Comparison of ENCODE assay signal across 22 cellular contexts in genomic region chr22:44203203-44203602, GRCh38. TPM values are rescaled to one million over a fixed set of nuclear protein-coding genes. Genes with fewer than 3 reads are reported as not detected.
"Had no signal": no experiment of that assay in that cellular context is flagged by ENCODE, and none has a peak within 500 bp of the region (broad histone marks: within the 10 kb centered on the region; RNA-seq: fewer than 3 reads in every experiment).

No MANE protein-coding gene starts in this region.

- DNase-seq: cortex of kidney; kidney; natural killer cell; right lobe of liver; stimulated activated CD4-positive, alpha-beta T cell treated with anti-CD3 and anti-CD28 coated beads, Interleukin-12 subunit alpha, Interleukin-12 subunit beta, amount 100 ng/mL, for 4 hours; stimulated activated CD4-positive, alpha-beta T cell treated with anti-CD3 and anti-CD28 coated beads, Interleukin-1b, Interleukin-23, amount 100 ng/mL, for 48 hours; stimulated activated CD4-positive, alpha-beta T cell treated with anti-CD3 and anti-CD28 coated beads, Interleukin-4, amount 100 ng/mL, for 1 hour; stimulated activated naive CD8-positive, alpha-beta T cell treated with anti-CD3 and anti-CD28 coated beads, Interleukin-15, Interleukin-2, amounts not matched to agents 100 U/mL and 50 U/mL, for 24 hours; substantia nigra; testis; tibial artery had no signal

- H2AFZ ChIP-seq: parathyroid adenoma had no signal

- H3K36me3 Mint-ChIP-seq: type B pancreatic cell had no signal

- H3K4me1 ChIP-seq: parathyroid adenoma, right lobe of liver, testis had no signal

- H3K27ac Mint-ChIP-seq: memory B cell; progenitor cell of endocrine pancreas; stimulated activated memory B cell treated with anti-CD40 and anti-IgM and Interleukin-4, amounts not matched to agents 10 μg/mL and 1 μg/mL and 100 μg/mL, for 72 hours; type B pancreatic cell had no signal

- H3K9ac ChIP-seq: parathyroid adenoma had no signal

- ATAC-seq: left lobe of liver; natural killer cell; right lobe of liver; stimulated activated memory B cell treated with anti-CD40 and anti-IgM and Interleukin-4, amounts not matched to agents 10 μg/mL and 1 μg/mL and 100 μg/mL, for 72 hours; stimulated activated naive CD8-positive, alpha-beta T cell treated with anti-CD3 and anti-CD28 coated beads, Interleukin-15, Interleukin-2, amounts not matched to agents 100 U/mL and 50 U/mL, for 24 hours had no signal

- H3K27me3 Mint-ChIP-seq: memory B cell; stimulated activated memory B cell treated with anti-CD40 and anti-IgM and Interleukin-4, amounts not matched to agents 10 μg/mL and 1 μg/mL and 100 μg/mL, for 72 hours had no signal

- H3K9me3 Mint-ChIP-seq: memory B cell; natural killer cell; stimulated activated memory B cell treated with anti-CD40 and anti-IgM and Interleukin-4, amounts not matched to agents 10 μg/mL and 1 μg/mL and 100 μg/mL, for 72 hours; type B pancreatic cell had no signal

- H3K9me3 ChIP-seq: right lobe of liver, testis, tibial artery had no signal

- H3K36me3 ChIP-seq: right lobe of liver, tibial artery had no signal

- H3K4me3 Mint-ChIP-seq: memory B cell; natural killer cell; stimulated activated memory B cell treated with anti-CD40 and anti-IgM and Interleukin-4, amounts not matched to agents 10 μg/mL and 1 μg/mL and 100 μg/mL, for 72 hours; type B pancreatic cell had no signal

- H3K27ac ChIP-seq: parathyroid adenoma, right lobe of liver, testis, tibial artery had no signal

- H3K4me3 ChIP-seq: lung, right lobe of liver, smooth muscle cell, testis, tibial artery had no signal

- H3K79me2 ChIP-seq: parathyroid adenoma had no signal

- H3K27me3 ChIP-seq: right lobe of liver, testis had no signal

RNA-seq across cellular contexts. Expression of gene PARVG, which starts 22.5 kb away (rescaled TPM):
- total RNA-seq: fibroblast of villous mesenchyme, glomerular endothelial cell, progenitor cell of endocrine pancreas had no signal
- polyA plus RNA-seq: neural cell, smooth muscle cell had no signal
